23 cellular contexts compared by ENCODE assay signal in the genomic region with DNA sequence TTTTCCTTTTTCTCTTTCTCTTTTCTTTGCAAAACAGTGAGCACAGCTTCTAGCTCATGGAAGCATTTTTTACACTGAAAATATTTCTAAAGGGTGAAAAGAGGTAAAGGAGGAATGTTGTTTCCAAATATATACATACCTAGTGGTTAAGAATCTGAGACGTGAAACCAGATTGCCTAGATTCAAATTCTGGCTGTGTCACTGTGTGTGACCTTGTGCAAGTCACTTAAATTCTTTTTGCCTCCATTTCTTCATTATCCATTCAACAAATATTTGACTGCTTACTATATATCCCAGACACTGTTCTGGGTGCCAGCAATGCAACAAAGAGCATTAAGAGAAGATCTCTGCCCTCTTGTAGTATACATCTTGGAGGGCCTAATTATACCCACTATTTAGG.
"Had no signal": no experiment of that assay in that cellular context is flagged by ENCODE, and none has a peak within 500 bp of the region (broad histone marks: within the 10 kb centered on the region; RNA-seq: fewer than 3 reads in every experiment).

No MANE protein-coding gene starts in this region.

- H3K27ac ChIP-seq: dorsolateral prefrontal cortex, gastroesophageal sphincter had no signal

- H3K4me3 ChIP-seq: dorsolateral prefrontal cortex, gastroesophageal sphincter, smooth muscle cell had no signal

- H3K27me3 ChIP-seq: dorsolateral prefrontal cortex, gastroesophageal sphincter had no signal

- H3K4me2 ChIP-seq: smooth muscle cell had no signal

- ATAC-seq: activated CD4-positive, alpha-beta T cell treated with anti-CD3 and anti-CD28 coated beads for 36 hours; effector memory CD8-positive, alpha-beta T cell; esophagus mucosa; gastroesophageal sphincter; left ventricle myocardium superior; natural killer cell; sciatic nerve; stimulated activated naive B cell treated with anti-CD40 and anti-IgM and Interleukin-4, amounts not matched to agents 10 μg/mL and 1 μg/mL and 100 μg/mL, for 72 hours had no signal

- DNase-seq: activated B cell treated with CpG ODN at 0.5 μM for 24 hours; activated CD4-positive, alpha-beta T cell treated with anti-CD3 and anti-CD28 coated beads for 36 hours; activated CD4-positive, alpha-beta T cell treated with anti-CD3 and anti-CD28 coated beads, Interleukin-2, amount 50 U/mL, for 4 hours; activated naive CD4-positive, alpha-beta T cell treated with anti-CD3 and anti-CD28 coated beads for 36 hours; activated naive CD8-positive, alpha-beta T cell treated with anti-CD3 and anti-CD28 coated beads, Interleukin-2, amount 10 ng/mL, durations not matched to agents 7 days and 5 days; activated T-cell treated with anti-CD3 and anti-CD28 coated beads, Interleukin-2, amount 50 U/mL, for 48 hours; dorsolateral prefrontal cortex; effector memory CD8-positive, alpha-beta T cell; head of caudate nucleus; hypothalamus; left ventricle myocardium superior; mammary epithelial cell; midbrain; natural killer cell; stimulated activated CD4-positive, alpha-beta T cell treated with anti-CD3 and anti-CD28 coated beads, Interleukin-15, amount 100 ng/mL, for 24 hours; stimulated activated CD4-positive, alpha-beta T cell treated with anti-CD3 and anti-CD28 coated beads, Interleukin-2, amount 100 ng/mL, for 48 hours; stimulated activated CD8-positive, alpha-beta memory T cell treated with anti-CD3 and anti-CD28 coated beads, Interleukin-4, amount 100 ng/mL, for 48 hours; stimulated activated naive B cell treated with anti-CD40 and anti-IgM and Interleukin-4, amounts not matched to agents 10 μg/mL and 1 μg/mL and 100 μg/mL, for 72 hours; T1000 had no signal
